ENCODE assay signal across 12 cellular contexts in genomic region chr18:58196164-58196563, GRCh38.
DNase-seq lines count a peak whose midpoint lies in the region; ATAC-seq and TF ChIP-seq lines count a peak whose summit lies in the region.
"Had no signal": no experiment of that assay in that cellular context is flagged by ENCODE, and none has a peak within 500 bp of the region (broad histone marks: within the 10 kb centered on the region; RNA-seq: fewer than 3 reads in every experiment).

No MANE protein-coding gene starts in this region.

- no peaks in the 10 kb centered on the region for H3K27me3 ChIP-seq in CD8-positive, alpha-beta T cell (ENCODE audit: insufficient read depth, low read length)
- H3K27me3 ChIP-seq in HUES48 (ENCODE audit: control insufficient read depth, insufficient read depth, low read length), result no peaks in the 10 kb centered on the region
- H3K27me3 ChIP-seq in mucosa of rectum (ENCODE audit: control insufficient read depth in 2 of 2, insufficient read depth in 2 of 2, low read length in 2 of 2), result no peaks in the 10 kb centered on the region
- H3K27me3 ChIP-seq in tibial nerve, result no peaks in the 10 kb centered on the region

- H3K9me3 Mint-ChIP-seq in CD8-positive, alpha-beta T cell, result no peaks in the 10 kb centered on the region
- no peaks in the 10 kb centered on the region for H3K9me3 Mint-ChIP-seq in dendritic cell treated with granulocyte-macrophage colony-stimulating factor and Interleukin-4, amounts not matched to agents 40 ng/mL and 50 ng/mL, for 4 days
- H3K9me3 Mint-ChIP-seq: activated T-helper 1 cell treated with anti-CD3 and anti-CD28 coated beads, Interleukin-12 subunit alpha, Interleukin-12 subunit beta, Interleukin-2, Interleukin-4 antibody, amounts not matched to agents 30 ng/mL and 10 ng/mL and 1 ng/mL, durations not matched to agents 14 hours and 24 hours and 36 hours had no signal

- POLR2A ChIA-PET in CD8-positive, alpha-beta T cell (lab: Charles Lee), result no interaction called here

- 83 to 86% methylated on average over 3 of the region's 3 CpGs for WGBS in tibial nerve, 2 donors

- no peak for DNase-seq in CD8-positive, alpha-beta T cell
- DNase-seq in tibial nerve (ENCODE audit: low spot score in 2 of 2) (no peak), GM13977 (ENCODE audit: low spot score) (no peak)
- DNase-seq: NCI-H446 treated with DMSO at 0.1 percent for 48 hours; stimulated activated CD4-positive, alpha-beta T cell treated with anti-CD3 and anti-CD28 coated beads, Interleukin-1b, Interleukin-23, amount 100 ng/mL, for 48 hours had no signal

- no peak overlapping the region for H3K4me3 ChIP-seq in CD8-positive, alpha-beta T cell (ENCODE audit: low read depth, low read length)
- H3K4me3 ChIP-seq in HUES48 (ENCODE audit: low read depth, low read length) (peak overlapping the region; percentile 71), mucosa of rectum (ENCODE audit: low read length in 2 of 2) (peak overlapping the region; percentile 42 to 75), tibial nerve (no peak overlapping the region)

- H3K4me1 ChIP-seq in CD8-positive, alpha-beta T cell (ENCODE audit: insufficient read depth, low read length), result peaks cover 7% of the 10 kb centered on the region
- H3K4me1 ChIP-seq in HUES48 (ENCODE audit: control insufficient read depth, insufficient read depth, low read length), result peaks cover 39% of the 10 kb centered on the region
- peaks cover 20 to 23% of the 10 kb centered on the region in 2 donors for H3K4me1 ChIP-seq in mucosa of rectum (ENCODE audit: control insufficient read depth in 2 of 2, insufficient read depth in 2 of 2, low read length in 2 of 2)
- H3K4me1 ChIP-seq in tibial nerve, result peaks cover 0 to 19% (median 4%) of the 10 kb centered on the region in 4 donors

- H3K27me3 Mint-ChIP-seq in CD8-positive, alpha-beta T cell (ENCODE audit: low read depth), result peaks cover 13% of the 10 kb centered on the region
- H3K27me3 Mint-ChIP-seq in dendritic cell treated with granulocyte-macrophage colony-stimulating factor and Interleukin-4, amounts not matched to agents 40 ng/mL and 50 ng/mL, for 4 days, result peaks cover 40% of the 10 kb centered on the region

- no peaks in the 10 kb centered on the region for H3K36me3 Mint-ChIP-seq in CD8-positive, alpha-beta T cell
- H3K36me3 Mint-ChIP-seq in dendritic cell treated with granulocyte-macrophage colony-stimulating factor and Interleukin-4, amounts not matched to agents 40 ng/mL and 50 ng/mL, for 4 days (ENCODE audit: low read depth), result peaks cover 7% of the 10 kb centered on the region

- H3K36me3 ChIP-seq in CD8-positive, alpha-beta T cell (ENCODE audit: insufficient read depth, low read length), result no peaks in the 10 kb centered on the region
- H3K36me3 ChIP-seq in HUES48 (ENCODE audit: control insufficient read depth, insufficient read depth, low read length) (no peaks in the 10 kb centered on the region), mucosa of rectum (ENCODE audit: control insufficient read depth in 2 of 2, insufficient read depth in 2 of 2, low read length in 2 of 2) (no peaks in the 10 kb centered on the region), tibial nerve (no peaks in the 10 kb centered on the region)

- H3K27ac ChIP-seq in CD8-positive, alpha-beta T cell (ENCODE audit: low read depth, low read length), result no peak overlapping the region
- H3K27ac ChIP-seq in HUES48 (ENCODE audit: low read depth, low read length) (peak overlapping the region; percentile 72), mucosa of rectum (ENCODE audit: low read depth in 2 of 2, low read length in 2 of 2) (peak overlapping the region; percentile 75 to 86), tibial nerve (no peak overlapping the region)
- H3K27ac ChIP-seq: HL-60 had no signal

- H3K27ac Mint-ChIP-seq in CD8-positive, alpha-beta T cell, result no peak overlapping the region
- no peak overlapping the region for H3K27ac Mint-ChIP-seq in dendritic cell treated with granulocyte-macrophage colony-stimulating factor and Interleukin-4, amounts not matched to agents 40 ng/mL and 50 ng/mL, for 4 days
- H3K27ac Mint-ChIP-seq: activated T-helper 1 cell treated with anti-CD3 and anti-CD28 coated beads, Interleukin-12 subunit alpha, Interleukin-12 subunit beta, Interleukin-2, Interleukin-4 antibody, amounts not matched to agents 30 ng/mL and 10 ng/mL and 1 ng/mL, durations not matched to agents 14 hours and 24 hours and 36 hours had no signal

- H3K4me1 Mint-ChIP-seq in CD8-positive, alpha-beta T cell (ENCODE audit: low read depth), result peaks cover 17% of the 10 kb centered on the region
- H3K4me1 Mint-ChIP-seq in dendritic cell treated with granulocyte-macrophage colony-stimulating factor and Interleukin-4, amounts not matched to agents 40 ng/mL and 50 ng/mL, for 4 days (ENCODE audit: low read depth), result peaks cover 27% of the 10 kb centered on the region

- H3K4me3 Mint-ChIP-seq in CD8-positive, alpha-beta T cell, result peak overlapping the region; percentile 81
- H3K4me3 Mint-ChIP-seq in dendritic cell treated with granulocyte-macrophage colony-stimulating factor and Interleukin-4, amounts not matched to agents 40 ng/mL and 50 ng/mL, for 4 days, result peak overlapping the region; percentile 81

- H3K9ac ChIP-seq in HUES48 (ENCODE audit: low read depth, low read length) (peak overlapping the region; percentile 74; the same call in 1 of the 2 replicates), mucosa of rectum (ENCODE audit: low read depth in 1 of 2, low read length in 2 of 2) (peak overlapping the region in 1 of 2 donors; percentile 65)

- in situ Hi-C loops in GM13977 (cut with MboI; ENCODE audit: low pct_unique_long_range_greater_than_20kb, low sequenced_read_pairs, unreplicated experiment), result no loop called here

- CTCF ChIA-PET in CD8-positive, alpha-beta T cell (lab: Charles Lee), result interaction anchor here (0.5 to 1.2 kb wide), 2 partner anchors 15 to 98 kb away, joined by 3 to 5 read pairs; no protein-coding TSS in a partner anchor

- no peaks in the 10 kb centered on the region for H3K9me3 ChIP-seq in CD8-positive, alpha-beta T cell (ENCODE audit: low read length)
- H3K9me3 ChIP-seq in HUES48 (ENCODE audit: control insufficient read depth, insufficient read depth, low read length) (no peaks in the 10 kb centered on the region), mucosa of rectum (ENCODE audit: control insufficient read depth in 2 of 2, low read length in 2 of 2) (no peaks in the 10 kb centered on the region), tibial nerve (no peaks in the 10 kb centered on the region)

- no peak for TF ChIP-seq POLR2A in tibial nerve (IDR thresholded peaks at IDR 0.05)

- no peak for TF ChIP-seq EP300 in tibial nerve (IDR thresholded peaks at IDR 0.05)

- no peak for TF ChIP-seq CTCF in CD8-positive, alpha-beta T cell (IDR thresholded peaks at IDR 0.05)
- TF ChIP-seq CTCF in tibial nerve (IDR thresholded peaks at IDR 0.05) (no peak), GM13977 (IDR thresholded peaks at IDR 0.05; ENCODE audit: extremely low read depth, insufficient read depth, missing control alignments) (no peak)

- no peak for ATAC-seq in CD8-positive, alpha-beta T cell
- ATAC-seq in HG03378 (IDR thresholded peaks at IDR 0.05; ENCODE audit: unreplicated experiment), result no peak
- ATAC-seq in HG03457 (IDR thresholded peaks at IDR 0.05; ENCODE audit: unreplicated experiment), result no peak

- intact Hi-C loops in CD8-positive, alpha-beta T cell (cut with DNase I, micrococcal nuclease), result no loop called here
- intact Hi-C loops in dendritic cell treated with granulocyte-macrophage colony-stimulating factor and Interleukin-4, amounts not matched to agents 40 ng/mL and 50 ng/mL, for 4 days (cut with micrococcal nuclease), result loop anchor here (5.0 to 10.0 kb wide), 2 partner anchors 36 to 119 kb away; no protein-coding TSS in a partner anchor

Comparison
In these comparisons a context has a peak if more than half of its experiments do, and no peak if none do; other contexts are left out.
1. H3K27ac ChIP-seq: peak in HUES48 (single experiment) and mucosa of rectum (2 of 2); none in CD8-positive, alpha-beta T cell (single experiment) and tibial nerve (0 of 4).
2. H3K4me3 ChIP-seq: peak in HUES48 (single experiment) and mucosa of rectum (2 of 2); none in CD8-positive, alpha-beta T cell (single experiment) and tibial nerve (0 of 4).